27 cellular contexts compared by ENCODE assay signal in genomic region chr9:104815851-104816565, GRCh38. TPM values are rescaled to one million over a fixed set of nuclear protein-coding genes. Genes with fewer than 3 reads are reported as not detected.
DNase-seq lines count a peak whose midpoint lies in the region; ATAC-seq, FAIRE-seq and TF ChIP-seq lines count a peak whose summit lies in the region.
"Had no signal": no experiment of that assay in that cellular context is flagged by ENCODE, and none has a peak within 500 bp of the region (broad histone marks: within the 10 kb centered on the region; RNA-seq: fewer than 3 reads in every experiment).

No MANE protein-coding gene starts in this region.

- H3K79me2 ChIP-seq in HepG2 (ENCODE audit: insufficient read depth, low read length), result no peaks in the 10 kb centered on the region

- H3K9ac ChIP-seq in HepG2 (ENCODE audit: insufficient read depth, low read depth, low read length) (no peak overlapping the region), subcutaneous abdominal adipose tissue (ENCODE audit: low read length in 5 of 5) (no peak overlapping the region)
- H3K9ac ChIP-seq: BLaER1 treated with 17β-estradiol and CSF1 and Interleukin-3, amounts not matched to agents 10 nM and 100 nM had no signal

- TF ChIP-seq EP300 in HepG2 (IDR thresholded peaks at IDR 0.05; ENCODE audit: low read depth in 2 of 2, low read length in 2 of 2), result no peak
- TF ChIP-seq EP300 in HepG2 (CRISPR knock-in tag; IDR thresholded peaks at IDR 0.05; ENCODE audit: borderline replicate concordance), result no peak

- DNase-seq in HepG2 (ENCODE audit: low spot score) (no peak), right lobe of liver (no peak), bronchial epithelial cell (ENCODE audit: low read depth) (no peak), islet precursor cell (peak; percentile 18), thyroid gland (no peak), T-helper 17 cell (no peak), GF-D8 (lab: John Stamatoyannopoulos, UW) (no peak)
- DNase-seq: AML-193; CD4-positive, alpha-beta T cell; CD8-positive, alpha-beta memory T cell; COR-L47; DMS 273 treated with DMSO at 0.1 percent for 48 hours; DMS153; DMS53; DMS79; DND-41; EL; GDM1 had no signal

- peaks cover 11% of the 10 kb centered on the region for H3K36me3 Mint-ChIP-seq in T-helper 17 cell (ENCODE audit: low read depth)

- H3K4me3 Mint-ChIP-seq in T-helper 17 cell, result no peak overlapping the region
- H3K4me3 Mint-ChIP-seq: B cell; CD4-positive, alpha-beta T cell; CD8-positive, alpha-beta memory T cell had no signal

- in situ Hi-C loops in HepG2 (cut with HindIII; ENCODE audit: extremely low pct_ligation_motif_present, low pct_unique_long_range_greater_than_20kb), result no loop called here

- no peak for ATAC-seq in HepG2
- no peak for ATAC-seq in right lobe of liver
- ATAC-seq in T-helper 17 cell, result no peak

- H3K4me1 ChIP-seq in HepG2 (ENCODE audit: insufficient read depth, low read length) (no peaks in the 10 kb centered on the region), right lobe of liver (peaks cover 0 to 43% (median 18%) of the 10 kb centered on the region in 4 donors), subcutaneous abdominal adipose tissue (ENCODE audit: control insufficient read depth in 5 of 5, insufficient read depth in 5 of 5, low read length in 5 of 5) (peaks cover 0 to 41% (median 19%) of the 10 kb centered on the region in 5 donors), thyroid gland (peaks cover 3 to 4% of the 10 kb centered on the region in 2 donors)
- H3K4me1 ChIP-seq: BLaER1 treated with 17β-estradiol and CSF1 and Interleukin-3, amounts not matched to agents 10 nM and 100 nM had no signal

- no peak for TF ChIP-seq RAD21 in HepG2 (CRISPR knock-in tag; IDR thresholded peaks at IDR 0.05)

- intact Hi-C loops in HepG2 (cut with micrococcal nuclease; ENCODE audit: unreplicated experiment) (no loop called here), right lobe of liver (cut with DNase I) (no loop called here), thyroid gland (cut with DNase I) (no loop called here)

- H3K27ac ChIP-seq in HepG2 (ENCODE audit: extremely low read length, insufficient read depth, low read length), result no peak overlapping the region
- H3K27ac ChIP-seq in right lobe of liver, result no peak overlapping the region
- H3K27ac ChIP-seq in subcutaneous abdominal adipose tissue (ENCODE audit: low read depth, low read length), result peak overlapping the region; percentile 9
- H3K27ac ChIP-seq in thyroid gland, result no peak overlapping the region
- H3K27ac ChIP-seq: 22Rv1; A549; BLaER1 treated with 17β-estradiol and CSF1 and Interleukin-3, amounts not matched to agents 10 nM and 100 nM; C4-2B had no signal

- no peak overlapping the region for H3K4me2 ChIP-seq in HepG2 (ENCODE audit: low read depth, low read length)
- H3K4me2 ChIP-seq: A549; BLaER1 treated with 17β-estradiol and CSF1 and Interleukin-3, amounts not matched to agents 10 nM and 100 nM had no signal

- 97% methylated on average over 6 of the region's 7 CpGs for WGBS in HepG2 (ENCODE audit: low lambda C conversion rate)
- 93% methylated on average over 5 of the region's 7 CpGs for WGBS in right lobe of liver (ENCODE audit: insufficient coverage, low coverage, low lambda C conversion rate, missing lambda C conversion rate)
- 97 to 100% methylated on average over 7 of the region's 7 CpGs for WGBS in thyroid gland, 2 donors

- H3K9me3 ChIP-seq in HepG2 (ENCODE audit: low read length), result no peaks in the 10 kb centered on the region
- H3K9me3 ChIP-seq in right lobe of liver, result no peaks in the 10 kb centered on the region
- H3K9me3 ChIP-seq in subcutaneous abdominal adipose tissue (ENCODE audit: control insufficient read depth in 5 of 5, low read length in 5 of 5), result no peaks in the 10 kb centered on the region
- no peaks in the 10 kb centered on the region for H3K9me3 ChIP-seq in thyroid gland
- H3K9me3 ChIP-seq in T-helper 17 cell (ENCODE audit: control insufficient read depth, low read length, poor library complexity, severe bottlenecking), result no peaks in the 10 kb centered on the region
- H3K9me3 ChIP-seq: A549; BLaER1 treated with 17β-estradiol and CSF1 and Interleukin-3, amounts not matched to agents 10 nM and 100 nM had no signal

- TF ChIP-seq CTCF in HepG2 (CRISPR knock-in tag; IDR thresholded peaks at IDR 0.05) (no peak), right lobe of liver (IDR thresholded peaks at IDR 0.05) (no peak), bronchial epithelial cell (IDR thresholded peaks at IDR 0.05; ENCODE audit: insufficient read depth, low read length, severe bottlenecking) (no peak), thyroid gland (IDR thresholded peaks at IDR 0.05) (no peak)

- H3K4me3 ChIP-seq in HepG2 (replicated peaks in 1 of 3; ENCODE audit: insufficient read depth in 1 of 3, low read depth in 2 of 3, low read length in 3 of 3) (no peak overlapping the region), right lobe of liver (no peak overlapping the region), bronchial epithelial cell (ENCODE audit: low read depth, low read length) (no peak overlapping the region), subcutaneous abdominal adipose tissue (ENCODE audit: low read depth in 1 of 5, low read length in 5 of 5) (peak overlapping the region in 1 of 5 donors; percentile 48), thyroid gland (replicated peaks in 1 of 3) (no peak overlapping the region)
- H3K4me3 ChIP-seq: A549; BLaER1 treated with 17β-estradiol and CSF1 and Interleukin-3, amounts not matched to agents 10 nM and 100 nM had no signal

- no peaks in the 10 kb centered on the region for H3K27me3 ChIP-seq in HepG2 (ENCODE audit: control insufficient read depth in 1 of 2, insufficient read depth in 2 of 2, low read length in 2 of 2)
- no peaks in the 10 kb centered on the region for H3K27me3 ChIP-seq in right lobe of liver
- no peaks in the 10 kb centered on the region for H3K27me3 ChIP-seq in bronchial epithelial cell (ENCODE audit: control insufficient read depth, insufficient read depth, low read length)
- H3K27me3 ChIP-seq in subcutaneous abdominal adipose tissue (ENCODE audit: control insufficient read depth in 5 of 5, insufficient read depth in 4 of 5, low read length in 5 of 5), result no peaks in the 10 kb centered on the region
- no peaks in the 10 kb centered on the region for H3K27me3 ChIP-seq in thyroid gland
- H3K27me3 ChIP-seq: BLaER1 treated with 17β-estradiol and CSF1 and Interleukin-3, amounts not matched to agents 10 nM and 100 nM had no signal

- H3K27me3 Mint-ChIP-seq in T-helper 17 cell, result no peaks in the 10 kb centered on the region
- H3K27me3 Mint-ChIP-seq: B cell; CD4-positive, alpha-beta T cell; CD8-positive, alpha-beta memory T cell had no signal

- H3K36me3 ChIP-seq in HepG2 (replicated peaks in 1 of 2; ENCODE audit: control insufficient read depth in 1 of 2, insufficient read depth in 2 of 2, low read length in 2 of 2) (peaks cover 65 to 96% of the 10 kb centered on the region in 2 experiments), right lobe of liver (peaks cover 7 to 91% (median 63%) of the 10 kb centered on the region in 4 donors), bronchial epithelial cell (ENCODE audit: control insufficient read depth, insufficient read depth, low read length) (peaks cover 9% of the 10 kb centered on the region), subcutaneous abdominal adipose tissue (ENCODE audit: control insufficient read depth in 5 of 5, insufficient read depth in 5 of 5, low read length in 5 of 5) (peaks cover 51 to 99% (median 89%) of the 10 kb centered on the region in 5 donors), thyroid gland (peaks cover 82 to 89% of the 10 kb centered on the region in 2 donors)

- CTCF ChIA-PET in HepG2 (lab: Yijun Ruan, JAX; ENCODE audit: low intra/inter-chr PET ratio, low total read pairs), result no interaction called here

- TF ChIP-seq POLR2A in HepG2 (IDR thresholded peaks at IDR 0.05; ENCODE audit: insufficient read depth in 1 of 2, low read depth in 2 of 2, low read length in 2 of 2) (no peak), right lobe of liver (IDR thresholded peaks at IDR 0.05) (no peak), thyroid gland (IDR thresholded peaks at IDR 0.05) (no peak)

- POLR2A ChIA-PET in HepG2 (lab: Yijun Ruan, JAX), result no interaction called here

- no peak overlapping the region for H2AFZ ChIP-seq in HepG2 (ENCODE audit: low read length)

- no peak overlapping the region for H3K27ac Mint-ChIP-seq in T-helper 17 cell
- H3K27ac Mint-ChIP-seq: B cell; CD4-positive, alpha-beta T cell; CD8-positive, alpha-beta memory T cell had no signal

- BruUV-seq in HepG2 (replicated peaks; lab: Mats Ljungman, UMichigan), result no TSS peak

- peaks cover 2% of the 10 kb centered on the region; the same call in 1 of the 2 replicates for H4K20me1 ChIP-seq in HepG2 (ENCODE audit: insufficient read depth, low read length)

- no peak for FAIRE-seq in HepG2 (lab: Jason Lieb, UNC)
- peak; percentile 58 for FAIRE-seq in bronchial epithelial cell (lab: Jason Lieb, UNC)
- FAIRE-seq: A549, GM12891, GM19239 had no signal

- H3K4me1 Mint-ChIP-seq in T-helper 17 cell, result no peaks in the 10 kb centered on the region
- H3K4me1 Mint-ChIP-seq: B cell; CD8-positive, alpha-beta memory T cell had no signal

RNA-seq across cellular contexts. Expression of gene NIPSNAP3B, which starts 52.1 kb away (rescaled TPM):
- 0.44 and 1.3 TPM in 2 replicates for total RNA-seq in HepG2 (2016; rRNA removed; fragmentation: Illumina TruSeq; extraction: Trizol)
- 0.18 TPM in 1 of 2 replicates, not detected in the other for total RNA-seq in HepG2 (2016; cell fraction: cytosol; rRNA removed; fragmentation: Illumina TruSeq; extraction: Trizol; ENCODE audit: low read depth)
- 0.41 and 0.76 TPM in 2 replicates for total RNA-seq in HepG2 (2016; cell fraction: insoluble cytoplasmic fraction; rRNA removed; fragmentation: Illumina TruSeq; extraction: Trizol)
- total RNA-seq in HepG2 (2016; cell fraction: membrane; rRNA removed; fragmentation: Illumina TruSeq; extraction: Trizol), result 0.12 and 0.21 TPM in 2 replicates
- 2.1 and 2.6 TPM in 2 replicates for total RNA-seq in HepG2 (2016; cell fraction: nucleus; rRNA removed; fragmentation: Illumina TruSeq; extraction: Trizol)
- 1.5 and 2.1 TPM in 2 replicates for polyA plus RNA-seq in HepG2 (2011; rRNA removed)
- polyA plus RNA-seq in HepG2 (2011; cell fraction: cytosol; rRNA removed), result 0.16 and 0.46 TPM in 2 replicates
- polyA plus RNA-seq in HepG2 (2011; cell fraction: nucleus; rRNA removed), result 2.0 and 2.8 TPM in 2 replicates
- polyA plus RNA-seq in HepG2 (2012), result 1.1 and 1.2 TPM in 2 replicates
- not detected in 2 replicates for polyA plus RNA-seq in HepG2 (2016; cell fraction: cytosol; fragmentation: Illumina TruSeq; extraction: Trizol; ENCODE audit: low read depth)
- 0.57 and 0.63 TPM in 2 replicates for polyA plus RNA-seq in HepG2 (2016; cell fraction: insoluble cytoplasmic fraction; fragmentation: Illumina TruSeq; extraction: Trizol; ENCODE audit: low read depth)
- 0.15 and 0.18 TPM in 2 replicates for polyA plus RNA-seq in HepG2 (2016; cell fraction: membrane; fragmentation: Illumina TruSeq; extraction: Trizol; ENCODE audit: low read depth)
- 2.9 and 4.1 TPM in 2 replicates for polyA plus RNA-seq in HepG2 (2016; cell fraction: nucleus; fragmentation: Illumina TruSeq; extraction: Trizol; ENCODE audit: insufficient read depth, low read depth)
- polyA minus RNA-seq in HepG2 (2011; rRNA and poly(A)+ RNA removed; ENCODE audit: low replicate concordance), result 0.40 TPM in 1 of 2 replicates, not detected in the other
- not detected in 2 replicates for polyA minus RNA-seq in HepG2 (2011; cell fraction: cytosol; rRNA and poly(A)+ RNA removed)
- polyA minus RNA-seq in HepG2 (2011; cell fraction: nucleus; rRNA and poly(A)+ RNA removed), result 2.4 and 3.0 TPM in 2 replicates
- total RNA-seq in right lobe of liver, result under 1 TPM; 0.29 to 0.99 (median 0.71) TPM
- 0.26 and 0.51 TPM in 2 replicates for total RNA-seq in bronchial epithelial cell
- total RNA-seq in thyroid gland, result 1 to 10 TPM; 2.4 to 5.2 (median 4.7) TPM
- 1 to 10 TPM; 1.1 to 1.5 TPM for total RNA-seq in T-helper 17 cell
- total RNA-seq: A172 had no signal
- polyA plus RNA-seq: CD8-positive, alpha-beta memory T cell had no signal
